8 cellular contexts compared by ENCODE assay signal in the genomic region with DNA sequence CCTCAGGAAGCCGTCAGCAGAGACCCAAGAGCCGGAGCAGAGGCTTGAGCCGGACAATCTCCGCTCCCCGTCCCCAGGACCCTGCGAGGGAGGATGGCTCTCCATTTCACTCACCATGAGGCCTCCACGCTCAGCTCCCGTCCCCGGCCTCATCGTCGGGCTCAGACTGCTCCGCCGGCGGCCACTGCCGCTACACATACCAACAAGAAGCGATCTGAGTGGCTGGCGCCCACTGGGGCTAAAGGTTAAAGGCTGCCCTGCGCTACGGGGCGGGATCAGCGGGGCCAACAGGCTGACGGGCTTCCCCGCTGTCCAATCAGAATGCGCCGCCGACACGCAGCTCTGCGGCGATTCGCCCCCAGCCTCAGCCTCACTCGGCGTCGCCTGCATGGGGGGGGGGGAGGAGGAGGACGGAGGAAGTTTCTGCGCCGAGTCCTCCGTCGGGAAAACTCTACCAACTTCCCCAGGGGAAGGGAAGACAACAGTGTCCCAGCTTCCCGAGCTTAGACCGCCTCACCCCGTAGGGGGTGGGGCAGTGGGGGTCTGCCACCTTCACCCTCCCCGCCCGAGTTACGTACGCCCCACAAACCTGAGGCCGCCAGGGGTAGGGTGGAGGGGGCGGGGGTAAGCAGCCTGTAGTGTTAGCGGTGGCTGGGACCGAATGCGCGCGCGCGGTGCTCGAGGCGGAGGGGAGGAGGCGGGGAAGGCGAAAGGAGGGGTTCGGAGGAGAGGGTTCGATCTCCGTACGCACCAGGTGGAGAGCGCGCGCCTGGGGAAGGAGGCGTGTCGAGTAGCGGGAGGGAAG. TPM values are rescaled to one million over a fixed set of nuclear protein-coding genes. Genes with fewer than 3 reads are reported as not detected.
DNase-seq lines count a peak whose midpoint lies in the region; FAIRE-seq and TF ChIP-seq lines count a peak whose summit lies in the region.

PRPF40A (minus strand) TSS at position 220 of the 805 bp plus-strand sequence; CDS start at position 198, 22 bp downstream.

- DNase-seq in GM03348 (ENCODE audit: low spot score) (peak; percentile 99), HFF-Myc (ENCODE audit: extremely low read depth, low read depth) (peak; percentile 91), NAMALWA (ENCODE audit: low spot score) (peak; percentile 98), SK-N-DZ (ENCODE audit: low spot score) (peak; percentile 98), frontal cortex (ENCODE audit: low spot score in 2 of 2) (peak; percentile 87 to 92), substantia nigra (lab: John Stamatoyannopoulos, UW) (peak; percentile 94 to 99 (median 98))
- DNase-seq in activated naive CD4-positive, alpha-beta T cell treated with anti-CD3 and anti-CD28 coated beads for 36 hours, result peak; percentile 98

- H3K4me3 Mint-ChIP-seq in activated naive CD4-positive, alpha-beta T cell treated with anti-CD3 and anti-CD28 coated beads for 36 hours, result peak within 1 kb of the TSS; percentile 100

- no peak for TF ChIP-seq CTCF in HFF-Myc (IDR thresholded peaks at IDR 0.05; ENCODE audit: low read depth, low read length, missing control alignments)
- TF ChIP-seq CTCF in neutrophil (IDR thresholded peaks at IDR 0.05), result peak; percentile 65

- H3K27ac Mint-ChIP-seq in activated naive CD4-positive, alpha-beta T cell treated with anti-CD3 and anti-CD28 coated beads for 36 hours, result peak within 1 kb of the TSS; percentile 99

- intact Hi-C loops in activated naive CD4-positive, alpha-beta T cell treated with anti-CD3 and anti-CD28 coated beads for 36 hours (cut with micrococcal nuclease), result loop anchor here (1.0 to 5.0 kb wide), 8 partner anchors 23 to 889 kb away; partner anchors contain the start of genes ARL5A, CACNB4, FMNL2 and STAM2

- peaks cover 29% of the 10 kb centered on the region for H3K36me3 Mint-ChIP-seq in activated naive CD4-positive, alpha-beta T cell treated with anti-CD3 and anti-CD28 coated beads for 36 hours (ENCODE audit: low read depth)

- CTCF ChIA-PET in activated naive CD4-positive, alpha-beta T cell treated with anti-CD3 and anti-CD28 coated beads for 36 hours (lab: Charles Lee), result no interaction called here

- H3K27me3 Mint-ChIP-seq in activated naive CD4-positive, alpha-beta T cell treated with anti-CD3 and anti-CD28 coated beads for 36 hours (ENCODE audit: low read depth), result no peaks in the 10 kb centered on the region

- H3K9me3 ChIP-seq in neutrophil, result no peaks in the 10 kb centered on the region

- H3K4me3 ChIP-seq in HFF-Myc (replicated peaks; ENCODE audit: low read depth, low read length), result peak within 1 kb of the TSS; percentile 94
- peak within 1 kb of the TSS; percentile 96 to 98 for H3K4me3 ChIP-seq in neutrophil (ENCODE audit: low read depth in 1 of 2, low read length in 1 of 2)

- no peaks in the 10 kb centered on the region for H3K27me3 ChIP-seq in neutrophil

- peaks cover 57 to 61% of the 10 kb centered on the region in 2 experiments for H3K4me1 ChIP-seq in neutrophil (ENCODE audit: control insufficient read depth in 1 of 2, insufficient read depth in 1 of 2, low read depth in 1 of 2, low read length in 1 of 2)

- peak; percentile 71 for FAIRE-seq in frontal cortex (lab: Jason Lieb, UNC)

- H3K36me3 ChIP-seq in neutrophil, result peaks cover 10% of the 10 kb centered on the region

- H3K9me3 Mint-ChIP-seq in activated naive CD4-positive, alpha-beta T cell treated with anti-CD3 and anti-CD28 coated beads for 36 hours, result no peaks in the 10 kb centered on the region

- H3K27ac ChIP-seq in neutrophil, result peak within 1 kb of the TSS; percentile 98
- H3K27ac ChIP-seq in substantia nigra (ENCODE audit: low read depth, low read length, poor library complexity, severe bottlenecking), result peak within 1 kb of the TSS; percentile 97

- H3K4me1 Mint-ChIP-seq in activated naive CD4-positive, alpha-beta T cell treated with anti-CD3 and anti-CD28 coated beads for 36 hours (ENCODE audit: low read depth), result peaks cover 52% of the 10 kb centered on the region

RNA-seq across cellular contexts. Expression of gene PRPF40A, which starts in this region (rescaled TPM):
- 71.2 and 99.6 TPM in 2 replicates for polyA plus RNA-seq in SK-N-DZ (2014; cell fraction: cytosol; rRNA removed)
- 122 and 137 TPM in 2 replicates for polyA plus RNA-seq in SK-N-DZ (2014; cell fraction: nucleus; rRNA removed)
- 100 to 1,000 TPM; 123 to 128 TPM for total RNA-seq in activated naive CD4-positive, alpha-beta T cell treated with anti-CD3 and anti-CD28 coated beads for 36 hours
- 105 TPM for total RNA-seq in frontal cortex

Comparison
In these comparisons a context has a peak if more than half of its experiments do, and no peak if none do; other contexts are left out.
1. Peak in every context shown above with its lines: DNase-seq, H3K4me3 ChIP-seq and H3K27ac ChIP-seq.